ENCODE assay signal across 8 cellular contexts in genomic region chr20:33684533-33685327, GRCh38. TPM values are rescaled to one million over a fixed set of nuclear protein-coding genes. Genes with fewer than 3 reads are reported as not detected.
DNase-seq lines count a peak whose midpoint lies in the region; ATAC-seq and TF ChIP-seq lines count a peak whose summit lies in the region.

No MANE protein-coding gene starts in this region.

- H3K9me3 Mint-ChIP-seq in type B pancreatic cell: no peaks in the 10 kb centered on the region

- H3K36me3 Mint-ChIP-seq in type B pancreatic cell: no peaks in the 10 kb centered on the region

- H3K9me3 ChIP-seq in right cardiac atrium (ENCODE audit: control insufficient read depth, low read length) (no peaks in the 10 kb centered on the region), Peyer's patch (no peaks in the 10 kb centered on the region)

- ATAC-seq in right cardiac atrium (no peak), GM18873 (IDR thresholded peaks at IDR 0.05; ENCODE audit: low FRiP score, unreplicated experiment) (no peak), GM19351 (IDR thresholded peaks at IDR 0.05; ENCODE audit: unreplicated experiment) (no peak)

- TF ChIP-seq CTCF in Peyer's patch (IDR thresholded peaks at IDR 0.05): no peak
- no peak for TF ChIP-seq CTCF in fibroblast of pulmonary artery (IDR thresholded peaks at IDR 0.05; ENCODE audit: low read length, missing control alignments)
- no peak for TF ChIP-seq CTCF in type B pancreatic cell (conservative IDR thresholded peaks at IDR 0.05)

- DNase-seq in right cardiac atrium: peak in 2 of 3 donors; percentile 58 to 69
- no peak for DNase-seq in cardiac septum (ENCODE audit: low spot score)
- DNase-seq in Peyer's patch: no peak
- peak; percentile 26 for DNase-seq in fibroblast of pulmonary artery (ENCODE audit: low read depth)
- DNase-seq in type B pancreatic cell (ENCODE audit: extremely low spot score, unreplicated experiment): no peak
- no peak for DNase-seq in putamen (ENCODE audit: low spot score)

- no peaks in the 10 kb centered on the region for H3K4me1 ChIP-seq in right cardiac atrium (ENCODE audit: control insufficient read depth, insufficient read depth, low read length)
- peaks cover 0 to 19% (median 17%) of the 10 kb centered on the region in 4 donors for H3K4me1 ChIP-seq in Peyer's patch

- no peak for TF ChIP-seq POLR2A in Peyer's patch (IDR thresholded peaks at IDR 0.05)

- intact Hi-C loops in right cardiac atrium (cut with DNase I): no loop called here
- intact Hi-C loops in cardiac septum (cut with DNase I): loop anchor here (10.0 kb wide), 1 partner anchor 310 kb away; the partner anchor contains the start of gene RALY

- H3K4me3 ChIP-seq in right cardiac atrium (ENCODE audit: low read length) (no peak overlapping the region), Peyer's patch (peak overlapping the region in 1 of 4 donors; percentile 58), fibroblast of pulmonary artery (replicated peaks; ENCODE audit: low read depth, low read length) (no peak overlapping the region)

- H3K36me3 ChIP-seq in Peyer's patch: no peaks in the 10 kb centered on the region

- no peaks in the 10 kb centered on the region for H3K27me3 Mint-ChIP-seq in type B pancreatic cell

- peak overlapping the region; percentile 91 for H3K4me3 Mint-ChIP-seq in type B pancreatic cell

- peaks cover 33% of the 10 kb centered on the region for H3K4me1 Mint-ChIP-seq in type B pancreatic cell (ENCODE audit: unreplicated experiment)

- WGBS in right cardiac atrium: 39% methylated on average over 10 of the region's 10 CpGs

- peak overlapping the region; percentile 88 for H3K27ac Mint-ChIP-seq in type B pancreatic cell

- H3K27me3 ChIP-seq in right cardiac atrium (ENCODE audit: control insufficient read depth, insufficient read depth) (no peaks in the 10 kb centered on the region), Peyer's patch (no peaks in the 10 kb centered on the region)

- H3K27ac ChIP-seq in right cardiac atrium (ENCODE audit: low read length) (no peak overlapping the region), Peyer's patch (peak overlapping the region; percentile 56 to 80 (median 66))

RNA-seq across cellular contexts. Expression of gene E2F1, which starts 1.5 kb away (rescaled TPM):
- total RNA-seq in right cardiac atrium (1 to 10 TPM in 2 of 4 donors, under 1 TPM in 2; 0.45 to 2.2 (median 1.0) TPM), cardiac septum (2.3 TPM), Peyer's patch (10 to 100 TPM in 1 of 4 donors, 1 to 10 TPM in 3; 2.1 to 32.2 (median 4.9) TPM), type B pancreatic cell (ENCODE audit: low replicate concordance) (20.7 and 32.8 TPM in 2 replicates)
- 0.52 TPM for polyA plus RNA-seq in right cardiac atrium

RNA-seq across cellular contexts. Expression of gene NECAB3, which starts 10.5 kb away (rescaled TPM):
- 10 to 100 TPM; 55.4 to 61.3 (median 57.0) TPM for total RNA-seq in right cardiac atrium
- 57.4 TPM for polyA plus RNA-seq in right cardiac atrium
- 77.0 TPM for total RNA-seq in cardiac septum
- total RNA-seq in Peyer's patch: 100 to 1,000 TPM in 3 of 4 donors, 10 to 100 TPM in 1; 77.1 to 146 (median 110) TPM
- 67.4 and 68.2 TPM in 2 replicates for total RNA-seq in type B pancreatic cell (ENCODE audit: low replicate concordance)

RNA-seq across cellular contexts. Expression of gene ACTL10, which starts 18.0 kb away (rescaled TPM):
- total RNA-seq in right cardiac atrium (under 1 TPM; 0.29 to 0.71 (median 0.32) TPM), cardiac septum (0.46 TPM), Peyer's patch (1 to 10 TPM in 3 of 4 donors, not detected in 1; 1.2 to 3.1 (median 2.5) TPM), type B pancreatic cell (ENCODE audit: low replicate concordance) (1.7 and 2.6 TPM in 2 replicates)
- polyA plus RNA-seq in right cardiac atrium: 0.27 TPM

RNA-seq across cellular contexts. Expression of gene C20orf144, which starts 22.6 kb away (rescaled TPM):
- total RNA-seq in right cardiac atrium: not detected
- polyA plus RNA-seq in right cardiac atrium: 0.05 TPM
- total RNA-seq in cardiac septum: not detected
- not detected for total RNA-seq in Peyer's patch
- total RNA-seq in type B pancreatic cell (ENCODE audit: low replicate concordance): 0.29 and 0.82 TPM in 2 replicates

RNA-seq across cellular contexts. Expression of gene PXMP4, which starts 35.4 kb away (rescaled TPM):
- total RNA-seq in right cardiac atrium (10 to 100 TPM in 3 of 4 donors, 1 to 10 TPM in 1; 8.0 to 12.9 (median 11.2) TPM), cardiac septum (8.9 TPM), Peyer's patch (10 to 100 TPM in 2 of 4 donors, 1 to 10 TPM in 1, under 1 TPM in 1; 0.83 to 15.3 (median 8.1) TPM), type B pancreatic cell (ENCODE audit: low replicate concordance) (10.3 and 12.2 TPM in 2 replicates)
- polyA plus RNA-seq in right cardiac atrium: 4.2 TPM

Comparison
In these comparisons a context has a peak if more than half of its experiments do, and no peak if none do; other contexts are left out.
1. DNase-seq: peak in right cardiac atrium (2 of 3) and fibroblast of pulmonary artery (single experiment); none in cardiac septum (single experiment), Peyer's patch (0 of 3), type B pancreatic cell (single experiment) and putamen (single experiment).